In genomic region chr11:95883381-95883780, GRCh38 we compare ENCODE assay signal across 21 cellular contexts.
"Had no signal": no experiment of that assay in that cellular context is flagged by ENCODE, and none has a peak within 500 bp of the region (broad histone marks: within the 10 kb centered on the region; RNA-seq: fewer than 3 reads in every experiment).

No MANE protein-coding gene starts in this region.

- H3K4me1 ChIP-seq: colonic mucosa, sigmoid colon, transverse colon, upper lobe of right lung, uterus had no signal

- DNase-seq: colonic mucosa; effector CD4-positive, alpha-beta T cell; foreskin fibroblast; gastrocnemius medialis; mesenchymal stem cell; mucosa of descending colon; naive B cell; psoas muscle; right cardiac atrium; sigmoid colon; stimulated activated CD4-positive, alpha-beta T cell treated with anti-CD3 and anti-CD28 coated beads, Interleukin-2, amount 100 ng/mL, for 24 hours; stimulated activated CD4-positive, alpha-beta T cell treated with anti-CD3 and anti-CD28 coated beads, Interleukin-4, amount 100 ng/mL, for 4 hours; stimulated activated naive B cell treated with anti-CD40 and anti-IgM and Interleukin-4, amounts not matched to agents 10 μg/mL and 1 μg/mL and 100 μg/mL, for 72 hours; transverse colon; upper lobe of right lung; uterus had no signal

- H3K27me3 ChIP-seq: colonic mucosa, esophagus muscularis mucosa, gastrocnemius medialis, neutrophil, sigmoid colon, suprapubic skin, transverse colon, upper lobe of right lung, uterus had no signal

- H3K9me3 ChIP-seq: colonic mucosa, esophagus muscularis mucosa, gastrocnemius medialis, mucosa of descending colon, neutrophil, psoas muscle, sigmoid colon, suprapubic skin, transverse colon, upper lobe of right lung, uterus had no signal

- H3K4me3 ChIP-seq: colonic mucosa, esophagus muscularis mucosa, gastrocnemius medialis, lung, mucosa of descending colon, psoas muscle, sigmoid colon, suprapubic skin, transverse colon, upper lobe of right lung, uterus had no signal

- FAIRE-seq: keratinocyte had no signal

- H3K27ac ChIP-seq: colonic mucosa, esophagus muscularis mucosa, gastrocnemius medialis, neutrophil, psoas muscle, sigmoid colon, suprapubic skin, transverse colon, upper lobe of right lung, uterus had no signal

- H3K36me3 ChIP-seq: colonic mucosa, neutrophil, uterus had no signal
